In genomic region chr17:63896524-63897354, GRCh38 we compare ENCODE assay signal across 8 cellular contexts. TPM values are rescaled to one million over a fixed set of nuclear protein-coding genes. Genes with fewer than 3 reads are reported as not detected.
"Had no signal": no experiment of that assay in that cellular context is flagged by ENCODE, and none has a peak within 500 bp of the region (broad histone marks: within the 10 kb centered on the region; RNA-seq: fewer than 3 reads in every experiment).

Gene CSH1, minus strand, starts transcription at chr17:63896574. Its CDS starts 63 bp downstream, at chr17:63896511.

RNA-seq across cellular contexts. Expression of gene CSH1, which starts in this region (rescaled TPM):
- total RNA-seq: activated CD4-positive, alpha-beta T cell treated with anti-CD3 and anti-CD28 coated beads for 36 hours; activated CD4-positive, alpha-beta T cell treated with anti-CD3 and anti-CD28 coated beads, Interleukin-2, amount 10 ng/mL, durations not matched to agents 7 days and 5 days; activated T-cell treated with anti-CD3 and anti-CD28 coated beads, Interleukin-2, amount 50 U/mL, for 4 hours; activated T-helper 1 cell treated with anti-CD3 and anti-CD28 coated beads, Interleukin-12 subunit alpha, Interleukin-12 subunit beta, Interleukin-2, Interleukin-4 antibody, amounts not matched to agents 30 ng/mL and 10 ng/mL and 1 ng/mL, durations not matched to agents 14 hours and 24 hours and 36 hours; MCF 10A; Right ventricle myocardium superior; T-helper 1 cell treated with Interleukin-12 subunit alpha and Interleukin-12 subunit beta and Interleukin-4 antibody, amounts not matched to agents 30 ng/mL and 1 ng/mL, for 36 hours; T-helper 2 cell treated with Interferon-gamma antibody and Interleukin-4, amounts not matched to agents 100 ng/mL and 5 ng/mL, for 36 hours had no signal
